8 cellular contexts compared by ENCODE assay signal in genomic region chr1:51313961-51314777, GRCh38. TPM values are rescaled to one million over a fixed set of nuclear protein-coding genes. Genes with fewer than 3 reads are reported as not detected.
DNase-seq lines count a peak whose midpoint lies in the region; ATAC-seq and TF ChIP-seq lines count a peak whose summit lies in the region.

No MANE protein-coding gene starts in this region.

- TF ChIP-seq CTCF in RWPE2 (IDR thresholded peaks at IDR 0.05; ENCODE audit: poor library complexity, severe bottlenecking), result no peak
- no peak for TF ChIP-seq CTCF in foreskin fibroblast (IDR thresholded peaks at IDR 0.05; ENCODE audit: low read depth, low read length)
- no peak for TF ChIP-seq CTCF in CD14-positive monocyte (IDR thresholded peaks at IDR 0.05)

- peak overlapping the region; percentile 32 for H3K27ac Mint-ChIP-seq in stimulated activated naive CD8-positive, alpha-beta T cell treated with anti-CD3 and anti-CD28 coated beads, Interleukin-15, Interleukin-2, amounts not matched to agents 100 ng/mL and 50 ng/mL, for 24 hours
- peak overlapping the region in 1 of 7 donors; percentile 39 for H3K27ac Mint-ChIP-seq in CD14-positive monocyte

- no peaks in the 10 kb centered on the region for H3K36me3 Mint-ChIP-seq in stimulated activated naive CD8-positive, alpha-beta T cell treated with anti-CD3 and anti-CD28 coated beads, Interleukin-15, Interleukin-2, amounts not matched to agents 100 ng/mL and 50 ng/mL, for 24 hours (ENCODE audit: low read depth)
- no peaks in the 10 kb centered on the region for H3K36me3 Mint-ChIP-seq in CD14-positive monocyte

- H3K27ac ChIP-seq in RWPE2 (ENCODE audit: poor library complexity, severe bottlenecking), result peak overlapping the region; percentile 61
- no peak overlapping the region for H3K27ac ChIP-seq in effector memory CD4-positive, alpha-beta T cell (ENCODE audit: insufficient read depth, low read length, poor library complexity, severe bottlenecking)

- no peaks in the 10 kb centered on the region for H3K27me3 Mint-ChIP-seq in stimulated activated naive CD8-positive, alpha-beta T cell treated with anti-CD3 and anti-CD28 coated beads, Interleukin-15, Interleukin-2, amounts not matched to agents 100 ng/mL and 50 ng/mL, for 24 hours
- peaks cover 0 to 5% (median 2%) of the 10 kb centered on the region in 3 donors for H3K27me3 Mint-ChIP-seq in CD14-positive monocyte (ENCODE audit: low read depth in 3 of 3)

- no peaks in the 10 kb centered on the region for H3K9me3 ChIP-seq in RWPE2 (ENCODE audit: severe bottlenecking)
- H3K9me3 ChIP-seq in effector memory CD4-positive, alpha-beta T cell (ENCODE audit: control insufficient read depth, low read length), result no peaks in the 10 kb centered on the region

- H3K4me3 ChIP-seq in RWPE2 (ENCODE audit: severe bottlenecking), result no peak overlapping the region
- H3K4me3 ChIP-seq in foreskin fibroblast (ENCODE audit: low read depth in 1 of 2, low read length in 2 of 2), result no peak overlapping the region
- H3K4me3 ChIP-seq in effector memory CD4-positive, alpha-beta T cell (ENCODE audit: insufficient read depth, low read depth, low read length, poor library complexity, severe bottlenecking), result no peak overlapping the region

- H3K9me3 Mint-ChIP-seq in stimulated activated naive CD8-positive, alpha-beta T cell treated with anti-CD3 and anti-CD28 coated beads, Interleukin-15, Interleukin-2, amounts not matched to agents 100 ng/mL and 50 ng/mL, for 24 hours, result no peaks in the 10 kb centered on the region
- H3K9me3 Mint-ChIP-seq in CD14-positive monocyte, result peaks cover 0 to 2% (median 0%) of the 10 kb centered on the region in 7 donors

- intact Hi-C loops in CD14-positive monocyte (cut with micrococcal nuclease), result no loop called here

- no peak overlapping the region for H3K4me3 Mint-ChIP-seq in stimulated activated naive CD8-positive, alpha-beta T cell treated with anti-CD3 and anti-CD28 coated beads, Interleukin-15, Interleukin-2, amounts not matched to agents 100 ng/mL and 50 ng/mL, for 24 hours
- no peak overlapping the region for H3K4me3 Mint-ChIP-seq in CD14-positive monocyte

- no peak for DNase-seq in RWPE2 (ENCODE audit: low spot score)
- DNase-seq in foreskin fibroblast, result peak; percentile 74 to 83
- no peak for DNase-seq in CD14-positive monocyte (ENCODE audit: low spot score)
- no peak for DNase-seq in effector memory CD4-positive, alpha-beta T cell
- DNase-seq in SK-N-DZ (ENCODE audit: low spot score), result no peak

- H3K36me3 ChIP-seq in RWPE2 (ENCODE audit: low read depth), result no peaks in the 10 kb centered on the region
- H3K36me3 ChIP-seq in effector memory CD4-positive, alpha-beta T cell (ENCODE audit: control insufficient read depth, insufficient read depth, low read length), result no peaks in the 10 kb centered on the region

- ATAC-seq in GM21390 (IDR thresholded peaks at IDR 0.05; ENCODE audit: unreplicated experiment) (peak; percentile 54), RWPE2 (ENCODE audit: low read depth) (peak; percentile 75), HG02840 (IDR thresholded peaks at IDR 0.05; ENCODE audit: low FRiP score, unreplicated experiment) (no peak)

- peaks cover 13% of the 10 kb centered on the region for H3K4me1 Mint-ChIP-seq in stimulated activated naive CD8-positive, alpha-beta T cell treated with anti-CD3 and anti-CD28 coated beads, Interleukin-15, Interleukin-2, amounts not matched to agents 100 ng/mL and 50 ng/mL, for 24 hours (ENCODE audit: low read depth)
- peaks cover 23% of the 10 kb centered on the region for H3K4me1 Mint-ChIP-seq in CD14-positive monocyte

- H3K27me3 ChIP-seq in RWPE2 (ENCODE audit: insufficient read depth, poor library complexity, severe bottlenecking), result no peaks in the 10 kb centered on the region
- H3K27me3 ChIP-seq in effector memory CD4-positive, alpha-beta T cell (replicated peaks; ENCODE audit: control insufficient read depth, insufficient read depth, low read length, poor library complexity, severe bottlenecking), result no peaks in the 10 kb centered on the region

- peaks cover 16% of the 10 kb centered on the region for H3K4me1 ChIP-seq in RWPE2 (ENCODE audit: insufficient read depth, poor library complexity, severe bottlenecking)
- no peaks in the 10 kb centered on the region for H3K4me1 ChIP-seq in effector memory CD4-positive, alpha-beta T cell (ENCODE audit: control insufficient read depth, insufficient read depth, low read length, poor library complexity, severe bottlenecking)

RNA-seq across cellular contexts. Expression of gene TTC39A, which starts 16.2 kb away (rescaled TPM):
- polyA plus RNA-seq in CD14-positive monocyte, result not detected
- 10.2 and 14.4 TPM in 2 replicates for polyA plus RNA-seq in SK-N-DZ (2014; cell fraction: cytosol; rRNA removed)
- 6.7 and 9.2 TPM in 2 replicates for polyA plus RNA-seq in SK-N-DZ (2014; cell fraction: nucleus; rRNA removed)

Comparison
In these comparisons a context has a peak if more than half of its experiments do, and no peak if none do; other contexts are left out.
1. DNase-seq: peak in foreskin fibroblast (2 of 2); none in RWPE2 (single experiment), CD14-positive monocyte (single experiment), effector memory CD4-positive, alpha-beta T cell (0 of 3) and SK-N-DZ (single experiment).